Comparison of ENCODE assay signal across 1 cellular context in the genomic region with DNA sequence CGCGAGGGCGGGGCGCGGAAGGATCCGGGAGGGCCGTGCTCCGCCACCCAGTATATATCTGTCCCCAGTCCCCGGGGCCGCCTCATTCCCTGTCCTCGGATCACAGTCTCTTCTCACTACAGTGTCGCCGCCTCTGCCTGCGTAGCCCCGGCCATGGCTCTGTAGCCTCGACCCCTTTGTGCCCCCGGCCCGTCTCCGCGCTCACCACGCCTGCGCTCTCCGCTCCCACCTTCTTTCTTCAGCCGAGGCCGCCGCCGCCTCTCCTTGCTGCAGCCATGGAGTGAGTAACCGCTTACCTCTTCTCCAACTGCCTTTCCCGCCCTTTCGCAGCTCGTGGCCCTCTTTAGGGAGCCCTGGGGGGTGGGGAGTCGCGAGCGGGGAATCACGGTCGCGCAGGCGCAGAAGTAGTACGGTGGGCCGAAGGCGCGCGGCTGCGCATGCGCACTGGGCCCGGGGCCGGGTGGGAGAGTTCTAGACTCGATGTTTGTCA.
TF ChIP-seq lines count a peak whose summit lies in the region.

TSS of gene ATF5 (plus strand) at position 85 of the 490 bp plus-strand sequence. CDS start 1,646 bp downstream, outside the sequence.
A gene with protein sequence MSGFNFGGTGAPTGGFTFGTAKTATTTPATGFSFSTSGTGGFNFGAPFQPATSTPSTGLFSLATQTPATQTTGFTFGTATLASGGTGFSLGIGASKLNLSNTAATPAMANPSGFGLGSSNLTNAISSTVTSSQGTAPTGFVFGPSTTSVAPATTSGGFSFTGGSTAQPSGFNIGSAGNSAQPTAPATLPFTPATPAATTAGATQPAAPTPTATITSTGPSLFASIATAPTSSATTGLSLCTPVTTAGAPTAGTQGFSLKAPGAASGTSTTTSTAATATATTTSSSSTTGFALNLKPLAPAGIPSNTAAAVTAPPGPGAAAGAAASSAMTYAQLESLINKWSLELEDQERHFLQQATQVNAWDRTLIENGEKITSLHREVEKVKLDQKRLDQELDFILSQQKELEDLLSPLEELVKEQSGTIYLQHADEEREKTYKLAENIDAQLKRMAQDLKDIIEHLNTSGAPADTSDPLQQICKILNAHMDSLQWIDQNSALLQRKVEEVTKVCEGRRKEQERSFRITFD (minus strand): TSS at position 384 of the 490 bp plus-strand sequence. CDS start 19,697 bp downstream, outside the sequence.

TF ChIP-seq in HepG2, 621 proteins besides CTCF, POLR2A, EP300 and RAD21 (continued from another document and continues in another):
- TF ChIP-seq PAXIP1 (CRISPR knock-in tag; conservative IDR thresholded peaks at IDR 0.05) (no peak; the same call in 1 of the 2 replicates), HOXA9 (CRISPR knock-in tag; IDR thresholded peaks at IDR 0.05; ENCODE audit: borderline replicate concordance) (no peak; the same call in 1 of the 2 replicates), EHMT2 (IDR thresholded peaks at IDR 0.05; ENCODE audit: borderline replicate concordance, low read depth, low read length) (no peak), TCF12 (IDR thresholded peaks at IDR 0.05) (no peak), TCF12 (CRISPR knock-in tag; IDR thresholded peaks at IDR 0.05) (no peak), KDM6A (CRISPR knock-in tag; IDR thresholded peaks at IDR 0.05; ENCODE audit: low read depth) (peak; percentile 10; the same call in 1 of the 2 replicates), FOXO1 (CRISPR knock-in tag; IDR thresholded peaks at IDR 0.05) (0 out of 2 replicates have a peak, but pooled peaks have one; percentile 16), ZNF660 (CRISPR knock-in tag; IDR thresholded peaks at IDR 0.05; ENCODE audit: borderline replicate concordance, low read depth) (no peak), NFATC3 (CRISPR knock-in tag; IDR thresholded peaks at IDR 0.05) (no peak), HBP1 (CRISPR knock-in tag; IDR thresholded peaks at IDR 0.05; ENCODE audit: low read depth) (no peak; the same call in 1 of the 2 replicates), PBX2 (CRISPR knock-in tag; IDR thresholded peaks at IDR 0.05) (no peak), GFI1 (CRISPR knock-in tag; IDR thresholded peaks at IDR 0.05; ENCODE audit: borderline replicate concordance) (no peak; the same call in 1 of the 2 replicates), ZNF484 (CRISPR knock-in tag; IDR thresholded peaks at IDR 0.05; ENCODE audit: borderline replicate concordance, low read depth) (0 out of 2 replicates have a peak, but pooled peaks have one; percentile 86), CEBPG (CRISPR knock-in tag; IDR thresholded peaks at IDR 0.05) (no peak), KLF9 (CRISPR knock-in tag; IDR thresholded peaks at IDR 0.05; ENCODE audit: low read depth) (peak; percentile 89), GATAD2A (CRISPR knock-in tag; IDR thresholded peaks at IDR 0.05) (no peak; the same call in 1 of the 2 replicates), TIGD3 (CRISPR knock-in tag; IDR thresholded peaks at IDR 0.05; ENCODE audit: borderline replicate concordance) (0 out of 2 replicates have a peak, but pooled peaks have one; percentile 49), BHLHE40 (IDR thresholded peaks at IDR 0.05; ENCODE audit: low read length) (no peak), GATAD1 (CRISPR knock-in tag; IDR thresholded peaks at IDR 0.05) (peak; percentile 92), ZNF788 (CRISPR knock-in tag; IDR thresholded peaks at IDR 0.05; ENCODE audit: borderline replicate concordance) (0 out of 2 replicates have a peak, but pooled peaks have one; percentile 7), ZNF367 (CRISPR knock-in tag; IDR thresholded peaks at IDR 0.05; ENCODE audit: borderline replicate concordance) (no peak), MAZ (IDR thresholded peaks at IDR 0.05; ENCODE audit: borderline replicate concordance, low read depth, low read length) (no peak), MAZ (CRISPR knock-in tag; IDR thresholded peaks at IDR 0.05; ENCODE audit: low read depth) (0 out of 2 replicates have a peak, but pooled peaks have one; percentile 65), ZNF879 (CRISPR knock-in tag; IDR thresholded peaks at IDR 0.05) (peak; percentile 64; the same call in 1 of the 2 replicates), ZNF101 (CRISPR knock-in tag; IDR thresholded peaks at IDR 0.05; ENCODE audit: borderline replicate concordance, low read depth) (no peak; the same call in 1 of the 2 replicates), ZNF451 (CRISPR knock-in tag; IDR thresholded peaks at IDR 0.05) (0 out of 2 replicates have a peak, but pooled peaks have one; percentile 66), SKI (IDR thresholded peaks at IDR 0.05; ENCODE audit: partially characterized antibody) (no peak), PPARG (CRISPR knock-in tag; conservative IDR thresholded peaks at IDR 0.05) (no peak), REXO4 (CRISPR knock-in tag; IDR thresholded peaks at IDR 0.05; ENCODE audit: borderline replicate concordance) (no peak), NR1H2 (CRISPR knock-in tag; IDR thresholded peaks at IDR 0.05; ENCODE audit: borderline replicate concordance, low read depth) (no peak), ZNF7 (CRISPR knock-in tag; IDR thresholded peaks at IDR 0.05) (no peak), ZNF850 (CRISPR knock-in tag; conservative IDR thresholded peaks at IDR 0.05) (no peak), HIC2 (CRISPR knock-in tag; IDR thresholded peaks at IDR 0.05; ENCODE audit: low read depth) (no peak), BRCA1 (CRISPR knock-in tag; IDR thresholded peaks at IDR 0.05) (no peak; the same call in 1 of the 2 replicates), SP1 (IDR thresholded peaks at IDR 0.05) (no peak), SP1 (CRISPR knock-in tag; IDR thresholded peaks at IDR 0.05) (peak; percentile 44), GPN1 (CRISPR knock-in tag; IDR thresholded peaks at IDR 0.05; ENCODE audit: borderline replicate concordance) (no peak), TEAD2 (CRISPR knock-in tag; IDR thresholded peaks at IDR 0.05) (peak; percentile 80), TEAD3 (CRISPR knock-in tag; optimal IDR thresholded peaks at IDR 0.05; ENCODE audit: borderline replicate concordance) (no peak), ZNF225 (CRISPR knock-in tag; IDR thresholded peaks at IDR 0.05) (peak; percentile 95)
- TF ChIP-seq, protein P1, sequence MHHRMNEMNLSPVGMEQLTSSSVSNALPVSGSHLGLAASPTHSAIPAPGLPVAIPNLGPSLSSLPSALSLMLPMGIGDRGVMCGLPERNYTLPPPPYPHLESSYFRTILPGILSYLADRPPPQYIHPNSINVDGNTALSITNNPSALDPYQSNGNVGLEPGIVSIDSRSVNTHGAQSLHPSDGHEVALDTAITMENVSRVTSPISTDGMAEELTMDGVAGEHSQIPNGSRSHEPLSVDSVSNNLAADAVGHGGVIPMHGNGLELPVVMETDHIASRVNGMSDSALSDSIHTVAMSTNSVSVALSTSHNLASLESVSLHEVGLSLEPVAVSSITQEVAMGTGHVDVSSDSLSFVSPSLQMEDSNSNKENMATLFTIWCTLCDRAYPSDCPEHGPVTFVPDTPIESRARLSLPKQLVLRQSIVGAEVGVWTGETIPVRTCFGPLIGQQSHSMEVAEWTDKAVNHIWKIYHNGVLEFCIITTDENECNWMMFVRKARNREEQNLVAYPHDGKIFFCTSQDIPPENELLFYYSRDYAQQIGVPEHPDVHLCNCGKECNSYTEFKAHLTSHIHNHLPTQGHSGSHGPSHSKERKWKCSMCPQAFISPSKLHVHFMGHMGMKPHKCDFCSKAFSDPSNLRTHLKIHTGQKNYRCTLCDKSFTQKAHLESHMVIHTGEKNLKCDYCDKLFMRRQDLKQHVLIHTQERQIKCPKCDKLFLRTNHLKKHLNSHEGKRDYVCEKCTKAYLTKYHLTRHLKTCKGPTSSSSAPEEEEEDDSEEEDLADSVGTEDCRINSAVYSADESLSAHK (CRISPR knock-in tag; IDR thresholded peaks at IDR 0.05; ENCODE audit: borderline replicate concordance) = no peak
- TF ChIP-seq, protein P2, sequence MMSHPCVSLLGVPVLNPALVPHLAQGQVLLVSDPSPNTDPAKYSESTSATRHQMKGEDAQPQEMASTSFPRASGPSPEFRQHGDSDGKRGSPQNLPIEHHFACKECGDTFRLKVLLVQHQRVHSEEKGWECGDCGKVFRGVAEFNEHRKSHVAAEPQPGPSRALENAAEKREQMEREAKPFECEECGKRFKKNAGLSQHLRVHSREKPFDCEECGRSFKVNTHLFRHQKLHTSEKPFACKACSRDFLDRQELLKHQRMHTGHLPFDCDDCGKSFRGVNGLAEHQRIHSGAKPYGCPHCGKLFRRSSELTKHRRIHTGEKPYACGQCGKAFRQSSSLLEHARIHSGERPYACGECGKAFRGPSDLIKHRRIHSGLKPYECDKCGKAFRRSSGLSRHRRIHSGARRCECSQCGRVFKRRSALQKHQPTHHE (CRISPR knock-in tag; IDR thresholded peaks at IDR 0.05; ENCODE audit: borderline replicate concordance) = peak; percentile 77; the same call in 1 of the 2 replicates
- TF ChIP-seq, protein P3, sequence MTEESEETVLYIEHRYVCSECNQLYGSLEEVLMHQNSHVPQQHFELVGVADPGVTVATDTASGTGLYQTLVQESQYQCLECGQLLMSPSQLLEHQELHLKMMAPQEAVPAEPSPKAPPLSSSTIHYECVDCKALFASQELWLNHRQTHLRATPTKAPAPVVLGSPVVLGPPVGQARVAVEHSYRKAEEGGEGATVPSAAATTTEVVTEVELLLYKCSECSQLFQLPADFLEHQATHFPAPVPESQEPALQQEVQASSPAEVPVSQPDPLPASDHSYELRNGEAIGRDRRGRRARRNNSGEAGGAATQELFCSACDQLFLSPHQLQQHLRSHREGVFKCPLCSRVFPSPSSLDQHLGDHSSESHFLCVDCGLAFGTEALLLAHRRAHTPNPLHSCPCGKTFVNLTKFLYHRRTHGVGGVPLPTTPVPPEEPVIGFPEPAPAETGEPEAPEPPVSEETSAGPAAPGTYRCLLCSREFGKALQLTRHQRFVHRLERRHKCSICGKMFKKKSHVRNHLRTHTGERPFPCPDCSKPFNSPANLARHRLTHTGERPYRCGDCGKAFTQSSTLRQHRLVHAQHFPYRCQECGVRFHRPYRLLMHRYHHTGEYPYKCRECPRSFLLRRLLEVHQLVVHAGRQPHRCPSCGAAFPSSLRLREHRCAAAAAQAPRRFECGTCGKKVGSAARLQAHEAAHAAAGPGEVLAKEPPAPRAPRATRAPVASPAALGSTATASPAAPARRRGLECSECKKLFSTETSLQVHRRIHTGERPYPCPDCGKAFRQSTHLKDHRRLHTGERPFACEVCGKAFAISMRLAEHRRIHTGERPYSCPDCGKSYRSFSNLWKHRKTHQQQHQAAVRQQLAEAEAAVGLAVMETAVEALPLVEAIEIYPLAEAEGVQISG (CRISPR knock-in tag; IDR thresholded peaks at IDR 0.05) = peak; percentile 88
